Comparison of ENCODE assay signal across 1 cellular context in the genomic region with DNA sequence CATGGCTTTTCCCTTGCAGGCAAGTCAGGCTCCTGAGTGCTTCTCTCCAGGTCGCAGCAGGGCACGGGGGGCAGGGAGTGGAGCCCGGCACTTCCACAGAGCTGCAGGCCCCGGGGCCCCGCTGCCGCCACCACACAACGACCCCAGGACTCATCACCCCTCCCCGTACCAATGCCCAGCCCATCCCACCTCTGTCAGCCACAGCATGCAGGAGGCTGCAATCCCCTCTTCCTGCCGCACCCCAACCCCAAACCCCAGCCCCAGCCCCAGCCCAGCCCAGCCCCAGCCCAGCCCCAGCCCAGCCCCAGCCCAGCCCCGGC.
TF ChIP-seq lines count a peak whose summit lies in the region.

No MANE protein-coding gene starts in this region.

TF ChIP-seq in H1, 55 proteins besides CTCF, POLR2A, EP300 and RAD21 (continued from another document):
- no peak for TF ChIP-seq SUZ12 (IDR thresholded peaks at IDR 0.05; ENCODE audit: low read length)
- no peak for TF ChIP-seq CREB1 (IDR thresholded peaks at IDR 0.05)
- no peak for TF ChIP-seq POLR2AphosphoS5 (IDR thresholded peaks at IDR 0.05; ENCODE audit: low read depth, low read length)
- TF ChIP-seq, protein P1, sequence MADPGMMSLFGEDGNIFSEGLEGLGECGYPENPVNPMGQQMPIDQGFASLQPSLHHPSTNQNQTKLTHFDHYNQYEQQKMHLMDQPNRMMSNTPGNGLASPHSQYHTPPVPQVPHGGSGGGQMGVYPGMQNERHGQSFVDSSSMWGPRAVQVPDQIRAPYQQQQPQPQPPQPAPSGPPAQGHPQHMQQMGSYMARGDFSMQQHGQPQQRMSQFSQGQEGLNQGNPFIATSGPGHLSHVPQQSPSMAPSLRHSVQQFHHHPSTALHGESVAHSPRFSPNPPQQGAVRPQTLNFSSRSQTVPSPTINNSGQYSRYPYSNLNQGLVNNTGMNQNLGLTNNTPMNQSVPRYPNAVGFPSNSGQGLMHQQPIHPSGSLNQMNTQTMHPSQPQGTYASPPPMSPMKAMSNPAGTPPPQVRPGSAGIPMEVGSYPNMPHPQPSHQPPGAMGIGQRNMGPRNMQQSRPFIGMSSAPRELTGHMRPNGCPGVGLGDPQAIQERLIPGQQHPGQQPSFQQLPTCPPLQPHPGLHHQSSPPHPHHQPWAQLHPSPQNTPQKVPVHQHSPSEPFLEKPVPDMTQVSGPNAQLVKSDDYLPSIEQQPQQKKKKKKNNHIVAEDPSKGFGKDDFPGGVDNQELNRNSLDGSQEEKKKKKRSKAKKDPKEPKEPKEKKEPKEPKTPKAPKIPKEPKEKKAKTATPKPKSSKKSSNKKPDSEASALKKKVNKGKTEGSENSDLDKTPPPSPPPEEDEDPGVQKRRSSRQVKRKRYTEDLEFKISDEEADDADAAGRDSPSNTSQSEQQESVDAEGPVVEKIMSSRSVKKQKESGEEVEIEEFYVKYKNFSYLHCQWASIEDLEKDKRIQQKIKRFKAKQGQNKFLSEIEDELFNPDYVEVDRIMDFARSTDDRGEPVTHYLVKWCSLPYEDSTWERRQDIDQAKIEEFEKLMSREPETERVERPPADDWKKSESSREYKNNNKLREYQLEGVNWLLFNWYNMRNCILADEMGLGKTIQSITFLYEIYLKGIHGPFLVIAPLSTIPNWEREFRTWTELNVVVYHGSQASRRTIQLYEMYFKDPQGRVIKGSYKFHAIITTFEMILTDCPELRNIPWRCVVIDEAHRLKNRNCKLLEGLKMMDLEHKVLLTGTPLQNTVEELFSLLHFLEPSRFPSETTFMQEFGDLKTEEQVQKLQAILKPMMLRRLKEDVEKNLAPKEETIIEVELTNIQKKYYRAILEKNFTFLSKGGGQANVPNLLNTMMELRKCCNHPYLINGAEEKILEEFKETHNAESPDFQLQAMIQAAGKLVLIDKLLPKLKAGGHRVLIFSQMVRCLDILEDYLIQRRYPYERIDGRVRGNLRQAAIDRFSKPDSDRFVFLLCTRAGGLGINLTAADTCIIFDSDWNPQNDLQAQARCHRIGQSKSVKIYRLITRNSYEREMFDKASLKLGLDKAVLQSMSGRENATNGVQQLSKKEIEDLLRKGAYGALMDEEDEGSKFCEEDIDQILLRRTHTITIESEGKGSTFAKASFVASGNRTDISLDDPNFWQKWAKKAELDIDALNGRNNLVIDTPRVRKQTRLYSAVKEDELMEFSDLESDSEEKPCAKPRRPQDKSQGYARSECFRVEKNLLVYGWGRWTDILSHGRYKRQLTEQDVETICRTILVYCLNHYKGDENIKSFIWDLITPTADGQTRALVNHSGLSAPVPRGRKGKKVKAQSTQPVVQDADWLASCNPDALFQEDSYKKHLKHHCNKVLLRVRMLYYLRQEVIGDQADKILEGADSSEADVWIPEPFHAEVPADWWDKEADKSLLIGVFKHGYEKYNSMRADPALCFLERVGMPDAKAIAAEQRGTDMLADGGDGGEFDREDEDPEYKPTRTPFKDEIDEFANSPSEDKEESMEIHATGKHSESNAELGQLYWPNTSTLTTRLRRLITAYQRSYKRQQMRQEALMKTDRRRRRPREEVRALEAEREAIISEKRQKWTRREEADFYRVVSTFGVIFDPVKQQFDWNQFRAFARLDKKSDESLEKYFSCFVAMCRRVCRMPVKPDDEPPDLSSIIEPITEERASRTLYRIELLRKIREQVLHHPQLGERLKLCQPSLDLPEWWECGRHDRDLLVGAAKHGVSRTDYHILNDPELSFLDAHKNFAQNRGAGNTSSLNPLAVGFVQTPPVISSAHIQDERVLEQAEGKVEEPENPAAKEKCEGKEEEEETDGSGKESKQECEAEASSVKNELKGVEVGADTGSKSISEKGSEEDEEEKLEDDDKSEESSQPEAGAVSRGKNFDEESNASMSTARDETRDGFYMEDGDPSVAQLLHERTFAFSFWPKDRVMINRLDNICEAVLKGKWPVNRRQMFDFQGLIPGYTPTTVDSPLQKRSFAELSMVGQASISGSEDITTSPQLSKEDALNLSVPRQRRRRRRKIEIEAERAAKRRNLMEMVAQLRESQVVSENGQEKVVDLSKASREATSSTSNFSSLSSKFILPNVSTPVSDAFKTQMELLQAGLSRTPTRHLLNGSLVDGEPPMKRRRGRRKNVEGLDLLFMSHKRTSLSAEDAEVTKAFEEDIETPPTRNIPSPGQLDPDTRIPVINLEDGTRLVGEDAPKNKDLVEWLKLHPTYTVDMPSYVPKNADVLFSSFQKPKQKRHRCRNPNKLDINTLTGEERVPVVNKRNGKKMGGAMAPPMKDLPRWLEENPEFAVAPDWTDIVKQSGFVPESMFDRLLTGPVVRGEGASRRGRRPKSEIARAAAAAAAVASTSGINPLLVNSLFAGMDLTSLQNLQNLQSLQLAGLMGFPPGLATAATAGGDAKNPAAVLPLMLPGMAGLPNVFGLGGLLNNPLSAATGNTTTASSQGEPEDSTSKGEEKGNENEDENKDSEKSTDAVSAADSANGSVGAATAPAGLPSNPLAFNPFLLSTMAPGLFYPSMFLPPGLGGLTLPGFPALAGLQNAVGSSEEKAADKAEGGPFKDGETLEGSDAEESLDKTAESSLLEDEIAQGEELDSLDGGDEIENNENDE (IDR thresholded peaks at IDR 0.05; ENCODE audit: insufficient replicate concordance, low read length), result no peak
- TF ChIP-seq JUND (IDR thresholded peaks at IDR 0.05; ENCODE audit: low read length), result no peak
- TF ChIP-seq BCL11A (IDR thresholded peaks at IDR 0.05; ENCODE audit: low read depth in 2 of 2, low read length in 2 of 2), result no peak
- TF ChIP-seq PHF8 (conservative IDR thresholded peaks at IDR 0.05; ENCODE audit: low read depth, low read length), result no peak
- TF ChIP-seq CTBP2 (IDR thresholded peaks at IDR 0.05; ENCODE audit: borderline replicate concordance, insufficient read depth, insufficient read length, low read length), result no peak
- TF ChIP-seq EGR1 (IDR thresholded peaks at IDR 0.05; ENCODE audit: borderline replicate concordance, low read depth, low read length), result no peak
- no peak for TF ChIP-seq HDAC2 (IDR thresholded peaks at IDR 0.05; ENCODE audit: borderline replicate concordance in 1 of 2, low read depth in 2 of 2, low read length in 2 of 2)
- no peak for TF ChIP-seq ASH2L (IDR thresholded peaks at IDR 0.05; ENCODE audit: low read length)
- TF ChIP-seq POU5F1 (IDR thresholded peaks at IDR 0.05; ENCODE audit: low read depth, low read length), result no peak
TF ChIP-seq in H1: peak in this region for 0.
